In the genomic region with DNA sequence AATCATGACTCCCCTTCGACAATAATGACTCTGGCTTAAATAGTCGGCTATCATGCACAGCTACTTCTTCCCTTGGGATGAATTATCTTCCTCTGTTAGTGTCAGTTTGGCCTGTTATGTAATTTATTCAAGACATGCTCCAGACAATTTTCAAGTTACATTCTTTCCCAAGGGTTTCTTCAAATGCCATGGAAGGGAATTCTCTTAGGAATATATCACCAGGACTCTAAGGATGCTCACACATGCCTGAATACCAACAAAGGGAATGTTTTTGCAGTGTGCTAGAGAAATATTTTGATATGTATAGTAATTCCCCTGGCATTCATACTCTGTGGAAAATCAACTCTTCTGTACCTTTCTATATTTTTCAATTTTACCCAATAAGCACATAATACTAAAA, we compare ENCODE assay signal across 25 cellular contexts.
DNase-seq lines count a peak whose midpoint lies in the region; ATAC-seq, FAIRE-seq and TF ChIP-seq lines count a peak whose summit lies in the region.
"Had no signal": no experiment of that assay in that cellular context is flagged by ENCODE, and none has a peak within 500 bp of the region (broad histone marks: within the 10 kb centered on the region; RNA-seq: fewer than 3 reads in every experiment).

No MANE protein-coding gene starts in this region.

- H3K4me3 Mint-ChIP-seq in astrocyte (ENCODE audit: unreplicated experiment) (no peak overlapping the region), osteocyte (ENCODE audit: unreplicated experiment) (no peak overlapping the region)
- no peak overlapping the region for H3K4me3 Mint-ChIP-seq in stimulated activated memory B cell treated with anti-CD40 and anti-IgM and Interleukin-4, amounts not matched to agents 10 μg/mL and 1 μg/mL and 100 μg/mL, for 72 hours
- H3K4me3 Mint-ChIP-seq: CD14-positive monocyte; CD4-positive, alpha-beta memory T cell; CD4-positive, CD25-positive, alpha-beta regulatory T cell; CD8-positive, alpha-beta memory T cell had no signal

- no peak overlapping the region for H3K4ac ChIP-seq in mesenchymal stem cell (ENCODE audit: low read depth in 1 of 2, low read length in 2 of 2)

- H3K18ac ChIP-seq in mesenchymal stem cell (ENCODE audit: low read depth in 1 of 2, low read length in 2 of 2), result no peak overlapping the region

- H3K79me1 ChIP-seq in mesenchymal stem cell (replicated peaks; ENCODE audit: low read length, poor library complexity, severe bottlenecking), result no peaks in the 10 kb centered on the region

- 49% methylated on average over 2 of the region's 2 CpGs for WGBS in mesenchymal stem cell

- H3K27ac Mint-ChIP-seq in astrocyte (ENCODE audit: unreplicated experiment) (peak overlapping the region; percentile 27), osteocyte (ENCODE audit: unreplicated experiment) (peak overlapping the region; percentile 72)
- no peak overlapping the region for H3K27ac Mint-ChIP-seq in stimulated activated memory B cell treated with anti-CD40 and anti-IgM and Interleukin-4, amounts not matched to agents 10 μg/mL and 1 μg/mL and 100 μg/mL, for 72 hours
- H3K27ac Mint-ChIP-seq: CD14-positive monocyte; CD4-positive, alpha-beta memory T cell; CD4-positive, CD25-positive, alpha-beta regulatory T cell; CD8-positive, alpha-beta memory T cell had no signal

- H2BK15ac ChIP-seq in mesenchymal stem cell (ENCODE audit: low read depth, poor library complexity, severe bottlenecking), result no peak overlapping the region

- H3K9me3 ChIP-seq in astrocyte (ENCODE audit: insufficient read depth, low read depth, low read length) (no peaks in the 10 kb centered on the region), mesenchymal stem cell (ENCODE audit: control insufficient read depth, low read length) (no peaks in the 10 kb centered on the region)
- H3K9me3 ChIP-seq: BE2C, BLaER1 had no signal

- H4K20me1 ChIP-seq in astrocyte (ENCODE audit: insufficient read depth, low read length), result no peaks in the 10 kb centered on the region
- H4K20me1 ChIP-seq: BLaER1 had no signal

- no peak overlapping the region for H3K14ac ChIP-seq in mesenchymal stem cell (ENCODE audit: low read length in 2 of 2)

- no peak for ATAC-seq in HG03097 (IDR thresholded peaks at IDR 0.05; ENCODE audit: low FRiP score, unreplicated experiment)
- no peak for ATAC-seq in stimulated activated memory B cell treated with anti-CD40 and anti-IgM and Interleukin-4, amounts not matched to agents 10 μg/mL and 1 μg/mL and 100 μg/mL, for 72 hours

- H2BK5ac ChIP-seq in mesenchymal stem cell (ENCODE audit: low read depth, low read length, poor library complexity, severe bottlenecking), result no peak overlapping the region

- no peaks in the 10 kb centered on the region for H3K9me3 Mint-ChIP-seq in astrocyte (ENCODE audit: unreplicated experiment)
- H3K9me3 Mint-ChIP-seq in osteocyte (ENCODE audit: unreplicated experiment), result peaks cover 4% of the 10 kb centered on the region
- H3K9me3 Mint-ChIP-seq in stimulated activated memory B cell treated with anti-CD40 and anti-IgM and Interleukin-4, amounts not matched to agents 10 μg/mL and 1 μg/mL and 100 μg/mL, for 72 hours, result no peaks in the 10 kb centered on the region
- H3K9me3 Mint-ChIP-seq: CD4-positive, CD25-positive, alpha-beta regulatory T cell had no signal

- H4K8ac ChIP-seq in mesenchymal stem cell (ENCODE audit: low read length), result no peak overlapping the region

- TF ChIP-seq CTCF in astrocyte (IDR thresholded peaks at IDR 0.05; ENCODE audit: insufficient read depth, low read depth, low read length), result no peak
- TF ChIP-seq CTCF in osteocyte (IDR thresholded peaks at IDR 0.05), result no peak

- H3K4me1 Mint-ChIP-seq in astrocyte (ENCODE audit: low read depth, unreplicated experiment) (peaks cover 4% of the 10 kb centered on the region), osteocyte (ENCODE audit: unreplicated experiment) (peaks cover 64% of the 10 kb centered on the region)
- peaks cover 14% of the 10 kb centered on the region for H3K4me1 Mint-ChIP-seq in stimulated activated memory B cell treated with anti-CD40 and anti-IgM and Interleukin-4, amounts not matched to agents 10 μg/mL and 1 μg/mL and 100 μg/mL, for 72 hours
- H3K4me1 Mint-ChIP-seq: CD4-positive, alpha-beta memory T cell; CD4-positive, CD25-positive, alpha-beta regulatory T cell; CD8-positive, alpha-beta memory T cell had no signal

- no peak overlapping the region for H2AK5ac ChIP-seq in mesenchymal stem cell (ENCODE audit: low read length, severe bottlenecking)

- H3K27ac ChIP-seq in astrocyte (ENCODE audit: low read depth, low read length), result no peak overlapping the region
- peak overlapping the region; percentile 38 for H3K27ac ChIP-seq in mesenchymal stem cell (ENCODE audit: low read length, poor library complexity, severe bottlenecking)
- H3K27ac ChIP-seq: BLaER1 had no signal

- FAIRE-seq in astrocyte (lab: Jason Lieb, UNC), result no peak
- FAIRE-seq: GM12891, GM19239 had no signal

- H3K4me1 ChIP-seq in astrocyte (ENCODE audit: insufficient read depth, low read length) (peaks cover 3% of the 10 kb centered on the region), mesenchymal stem cell (ENCODE audit: control insufficient read depth, insufficient read depth, low read depth, low read length) (no peaks in the 10 kb centered on the region)
- H3K4me1 ChIP-seq: BE2C had no signal

- no peaks in the 10 kb centered on the region for H3K79me2 ChIP-seq in astrocyte (ENCODE audit: insufficient read depth, low read length)

- H3K27me3 Mint-ChIP-seq in astrocyte (ENCODE audit: low read depth, unreplicated experiment), result no peaks in the 10 kb centered on the region
- no peaks in the 10 kb centered on the region for H3K27me3 Mint-ChIP-seq in osteocyte (ENCODE audit: unreplicated experiment)
- no peaks in the 10 kb centered on the region for H3K27me3 Mint-ChIP-seq in stimulated activated memory B cell treated with anti-CD40 and anti-IgM and Interleukin-4, amounts not matched to agents 10 μg/mL and 1 μg/mL and 100 μg/mL, for 72 hours
- H3K27me3 Mint-ChIP-seq: CD4-positive, alpha-beta memory T cell; CD4-positive, CD25-positive, alpha-beta regulatory T cell; CD8-positive, alpha-beta memory T cell had no signal

- DNase-seq in astrocyte (ENCODE audit: low read depth) (no peak), mesenchymal stem cell (no peak), osteocyte (ENCODE audit: extremely low spot score, unreplicated experiment) (no peak), middle frontal gyrus (ENCODE audit: extremely low spot score, low spot score) (no peak)
- DNase-seq in activated CD8-positive, alpha-beta memory T cell treated with anti-CD3 and anti-CD28 coated beads, Interleukin-2, amount 50 U/mL, for 4 hours, result no peak
- DNase-seq: 8988T; ACHN; BE2C; C1 segment of cervical spinal cord; CD4-positive, alpha-beta memory T cell; CD4-positive, CD25-positive, alpha-beta regulatory T cell; CD8-positive, alpha-beta memory T cell; COR-L47; DMS 273 treated with DMSO at 0.1 percent for 48 hours; DMS153; DMS53; DMS79; DND-41; GF-D8 had no signal

- no peak overlapping the region for H2BK120ac ChIP-seq in mesenchymal stem cell (ENCODE audit: low read depth, low read length)

- H3K4me2 ChIP-seq in astrocyte (ENCODE audit: low read length), result no peak overlapping the region
- H3K4me2 ChIP-seq in mesenchymal stem cell (ENCODE audit: low read length, poor library complexity, severe bottlenecking), result no peak overlapping the region
- H3K4me2 ChIP-seq: BLaER1 had no signal

- H3K27me3 ChIP-seq in astrocyte (ENCODE audit: insufficient read depth, low read length), result no peaks in the 10 kb centered on the region
- no peaks in the 10 kb centered on the region for H3K27me3 ChIP-seq in mesenchymal stem cell (ENCODE audit: control insufficient read depth in 1 of 2, insufficient read depth in 1 of 2, low read length in 2 of 2)
- H3K27me3 ChIP-seq: BE2C, BLaER1 had no signal

- H3K36me3 ChIP-seq in astrocyte (ENCODE audit: insufficient read depth, low read length) (no peaks in the 10 kb centered on the region), mesenchymal stem cell (ENCODE audit: control insufficient read depth in 1 of 2, insufficient read depth in 2 of 2, low read depth in 1 of 2, low read length in 2 of 2) (no peaks in the 10 kb centered on the region)
- H3K36me3 ChIP-seq: BE2C, BLaER1 had no signal

- H4K91ac ChIP-seq in mesenchymal stem cell (ENCODE audit: low read length), result no peak overlapping the region

- H3K4me3 ChIP-seq in astrocyte (ENCODE audit: insufficient read depth, low read depth, low read length) (no peak overlapping the region), mesenchymal stem cell (ENCODE audit: insufficient read depth in 1 of 2, low read depth in 1 of 2, low read length in 2 of 2) (no peak overlapping the region)
- H3K4me3 ChIP-seq: BLaER1 had no signal

- H3K36me3 Mint-ChIP-seq in astrocyte (ENCODE audit: low read depth, unreplicated experiment) (no peaks in the 10 kb centered on the region), osteocyte (ENCODE audit: unreplicated experiment) (no peaks in the 10 kb centered on the region)
- H3K36me3 Mint-ChIP-seq in stimulated activated memory B cell treated with anti-CD40 and anti-IgM and Interleukin-4, amounts not matched to agents 10 μg/mL and 1 μg/mL and 100 μg/mL, for 72 hours, result no peaks in the 10 kb centered on the region
- H3K36me3 Mint-ChIP-seq: CD14-positive monocyte; CD4-positive, alpha-beta memory T cell; CD4-positive, CD25-positive, alpha-beta regulatory T cell; CD8-positive, alpha-beta memory T cell had no signal

- H3K9ac ChIP-seq in astrocyte (ENCODE audit: low read length), result no peak overlapping the region
- H3K9ac ChIP-seq in mesenchymal stem cell (ENCODE audit: low read length), result no peak overlapping the region
- H3K9ac ChIP-seq: BLaER1 had no signal

- H3K23ac ChIP-seq in mesenchymal stem cell (ENCODE audit: low read length in 2 of 2), result no peak overlapping the region

- H2AFZ ChIP-seq in astrocyte (ENCODE audit: low read depth, low read length) (no peak overlapping the region), mesenchymal stem cell (ENCODE audit: low read depth, low read length) (no peak overlapping the region)

- no peak overlapping the region for H2BK12ac ChIP-seq in mesenchymal stem cell (ENCODE audit: low read length in 2 of 2)
